In the genomic region with DNA sequence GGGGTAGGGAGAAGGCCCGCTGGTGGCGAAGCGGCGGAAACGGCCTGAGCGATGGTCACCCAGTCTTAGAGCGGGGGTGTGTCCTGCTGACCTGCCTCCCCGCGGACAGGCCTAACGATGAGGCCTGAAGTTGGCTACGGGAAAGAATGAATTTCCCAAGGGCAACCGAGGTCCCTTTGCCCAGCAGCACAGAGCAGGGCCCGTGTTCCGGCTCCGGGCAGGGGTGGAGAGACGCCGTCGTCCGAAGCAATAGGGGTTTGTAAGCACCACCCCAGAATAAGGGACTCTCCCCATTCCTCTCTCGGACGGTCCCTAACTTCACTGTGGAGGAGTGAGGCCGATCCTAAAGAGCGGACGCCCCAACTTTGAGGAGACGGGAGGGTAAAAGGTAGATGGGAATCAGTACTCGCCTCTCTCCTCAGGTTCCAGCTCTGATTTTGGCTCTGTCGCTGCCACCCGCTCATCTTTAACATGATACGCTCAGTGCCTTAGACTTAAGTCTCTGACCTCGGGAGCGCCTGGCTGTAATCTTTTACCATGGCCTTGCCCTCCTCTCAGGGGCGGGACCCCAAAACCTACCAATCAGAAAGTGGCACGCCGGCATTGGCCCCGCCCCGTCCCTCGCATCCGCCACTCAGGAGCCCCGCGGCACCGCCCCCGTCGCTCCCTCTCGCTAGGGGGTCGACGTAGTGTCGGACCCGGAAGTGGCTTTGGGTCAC, we compare ENCODE assay signal across 8 cellular contexts. TPM values are rescaled to one million over a fixed set of nuclear protein-coding genes. Genes with fewer than 3 reads are reported as not detected.
DNase-seq lines count a peak whose midpoint lies in the region; ATAC-seq, FAIRE-seq and TF ChIP-seq lines count a peak whose summit lies in the region.

TSS of gene DDIT3 (minus strand) at position 507 of the 719 bp plus-strand sequence. CDS start 3,108 bp downstream, outside the sequence.

- TF ChIP-seq CTCF in chondrocyte (IDR thresholded peaks at IDR 0.05): peak; percentile 19

- H3K36me3 Mint-ChIP-seq in chondrocyte (ENCODE audit: low read depth): peaks cover 45% of the 10 kb centered on the region

- no peaks in the 10 kb centered on the region for H3K27me3 Mint-ChIP-seq in chondrocyte (ENCODE audit: low read depth)

- DNase-seq in AML-193 (lab: John Stamatoyannopoulos, UW) (peak; percentile 94 to 95), GM19239 (ENCODE audit: insufficient read length, low spot score) (peak; percentile 77), NCI-H524 (lab: John Stamatoyannopoulos, UW) (peak; percentile 92 to 98), chondrocyte (ENCODE audit: low spot score) (peak; percentile 99), kidney tubule cell (ENCODE audit: low spot score) (peak; percentile 99)
- peak; percentile 98 to 99 for DNase-seq in activated CD4-positive, alpha-beta T cell treated with anti-CD3 and anti-CD28 coated beads for 24 hours (ENCODE audit: low read depth in 2 of 2)
- DNase-seq in stimulated activated CD4-positive, alpha-beta T cell treated with anti-CD3 and anti-CD28 coated beads, Interleukin-1b, Interleukin-23, amount 100 ng/mL, for 1 hour (ENCODE audit: low read depth in 2 of 2): peak; percentile 98 to 100

- H3K4me1 Mint-ChIP-seq in chondrocyte (ENCODE audit: low read depth): peaks cover 74% of the 10 kb centered on the region

- H3K27ac Mint-ChIP-seq in chondrocyte (ENCODE audit: unreplicated experiment): peak within 1 kb of the TSS; percentile 100

- peak within 1 kb of the TSS; percentile 95 for H3K4me3 Mint-ChIP-seq in chondrocyte (ENCODE audit: unreplicated experiment)

- H3K9me3 Mint-ChIP-seq in chondrocyte (ENCODE audit: low read depth): no peaks in the 10 kb centered on the region

- ATAC-seq in HG03442 (IDR thresholded peaks at IDR 0.05; ENCODE audit: unreplicated experiment): peak; percentile 66

- FAIRE-seq in GM19239 (lab: Jason Lieb, UNC): peak; percentile 95

RNA-seq across cellular contexts. Expression of gene DDIT3, which starts in this region (rescaled TPM):
- total RNA-seq in chondrocyte: 9.6 to 79.1 TPM (median 79.0 TPM) in 3 replicates

Comparison
In these comparisons a context has a peak if more than half of its experiments do, and no peak if none do; other contexts are left out.
1. Peak in every context shown above with its lines: DNase-seq and ATAC-seq.